In genomic region chr11:13036235-13036634, GRCh38 we compare ENCODE assay signal across 7 cellular contexts. TPM values are rescaled to one million over a fixed set of nuclear protein-coding genes. Genes with fewer than 3 reads are reported as not detected.
"Had no signal": no experiment of that assay in that cellular context is flagged by ENCODE, and none has a peak within 500 bp of the region (broad histone marks: within the 10 kb centered on the region; RNA-seq: fewer than 3 reads in every experiment).

No MANE protein-coding gene starts in this region.

- H3K4me3 ChIP-seq: K562 had no signal

- H3K36me3 Mint-ChIP-seq: IgD-negative memory B cell had no signal

- H3K27ac ChIP-seq: HL-60 had no signal

- H3K4me1 Mint-ChIP-seq: IgD-negative memory B cell had no signal

- DNase-seq: IMR-90, KBM-7, KG1 had no signal

- H3K4me3 Mint-ChIP-seq: IgD-negative memory B cell had no signal

- H3K27ac Mint-ChIP-seq: IgD-negative memory B cell had no signal

- ATAC-seq: HepG2, K562 had no signal

RNA-seq across cellular contexts. Expression of gene RASSF10, which starts 27.1 kb away (rescaled TPM):
- total RNA-seq: HepG2, IMR-90, K562 had no signal
- polyA plus RNA-seq: HepG2, IgD-negative memory B cell, IMR-90, K562 had no signal
